26 cellular contexts compared by ENCODE assay signal in the genomic region with DNA sequence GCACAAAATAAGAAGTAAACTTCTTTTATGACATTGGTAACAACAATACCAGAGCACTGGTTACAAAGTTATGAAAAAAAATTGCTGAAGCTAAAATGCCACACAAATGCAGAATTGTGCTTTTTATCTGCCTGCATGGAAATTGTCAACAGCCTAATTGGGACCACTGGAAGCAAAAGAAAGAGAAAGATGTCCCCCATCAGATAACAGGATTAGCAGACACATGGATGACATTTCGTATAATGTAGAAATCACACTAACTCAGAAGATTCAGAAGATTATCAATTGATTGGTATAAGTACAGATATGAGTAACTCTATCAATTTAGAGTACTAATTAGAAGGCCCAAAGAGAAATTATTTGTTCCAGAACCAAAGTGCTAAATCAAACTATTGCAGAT.
"Had no signal": no experiment of that assay in that cellular context is flagged by ENCODE, and none has a peak within 500 bp of the region (broad histone marks: within the 10 kb centered on the region; RNA-seq: fewer than 3 reads in every experiment).

No MANE protein-coding gene starts in this region.

- H3K27me3 ChIP-seq: colonic mucosa, dorsolateral prefrontal cortex, esophagus muscularis mucosa, esophagus squamous epithelium, foreskin keratinocyte, gastrocnemius medialis, gastroesophageal sphincter, heart left ventricle, heart right ventricle had no signal

- FAIRE-seq: endothelial cell of umbilical vein had no signal

- H3K27me3 Mint-ChIP-seq: dendritic cell treated with granulocyte-macrophage colony-stimulating factor and Interleukin-4, amounts not matched to agents 40 ng/mL and 50 ng/mL, for 4 days had no signal

- H3K4me3 ChIP-seq: colonic mucosa, coronary artery, dorsolateral prefrontal cortex, esophagus muscularis mucosa, esophagus squamous epithelium, gastrocnemius medialis, gastroesophageal sphincter, heart left ventricle, heart right ventricle had no signal

- H3K36me3 ChIP-seq: colonic mucosa, esophagus muscularis mucosa, esophagus squamous epithelium, gastrocnemius medialis, gastroesophageal sphincter, heart left ventricle, heart right ventricle had no signal

- DNase-seq: colonic mucosa; cortex of kidney; dermis blood vessel endothelial cell; dorsolateral prefrontal cortex; effector CD4-positive, alpha-beta T cell; effector CD8-positive, alpha-beta T cell; effector memory CD4-positive, alpha-beta T cell; effector memory CD8-positive, alpha-beta T cell; endodermal cell; erythroblast; esophagus squamous epithelium; foreskin fibroblast; foreskin keratinocyte; foreskin melanocyte; gastrocnemius medialis; glutamatergic neuron; head of caudate nucleus; heart left ventricle; heart right ventricle had no signal

- H3K4me3 Mint-ChIP-seq: dendritic cell treated with granulocyte-macrophage colony-stimulating factor and Interleukin-4, amounts not matched to agents 40 ng/mL and 50 ng/mL, for 4 days; effector memory CD8-positive, alpha-beta T cell; endodermal cell had no signal

- H3K27ac ChIP-seq: colonic mucosa, coronary artery, dorsolateral prefrontal cortex, epithelial cell of prostate, esophagus muscularis mucosa, esophagus squamous epithelium, foreskin keratinocyte, gastrocnemius medialis, gastroesophageal sphincter, heart left ventricle, heart right ventricle had no signal

- H3K4me1 Mint-ChIP-seq: endodermal cell had no signal

- H3K9me3 ChIP-seq: colonic mucosa, esophagus squamous epithelium, gastrocnemius medialis had no signal

- H3K4me1 ChIP-seq: colonic mucosa, esophagus muscularis mucosa, esophagus squamous epithelium, foreskin keratinocyte, gastroesophageal sphincter, heart right ventricle had no signal

- ATAC-seq: effector memory CD8-positive, alpha-beta T cell; esophagus mucosa; foreskin keratinocyte; gastrocnemius medialis; gastroesophageal sphincter; heart left ventricle; heart right ventricle had no signal

- H3K27ac Mint-ChIP-seq: dendritic cell treated with granulocyte-macrophage colony-stimulating factor and Interleukin-4, amounts not matched to agents 40 ng/mL and 50 ng/mL, for 4 days; effector memory CD8-positive, alpha-beta T cell; endodermal cell had no signal
